1 cellular context compared by ENCODE assay signal in the genomic region with DNA sequence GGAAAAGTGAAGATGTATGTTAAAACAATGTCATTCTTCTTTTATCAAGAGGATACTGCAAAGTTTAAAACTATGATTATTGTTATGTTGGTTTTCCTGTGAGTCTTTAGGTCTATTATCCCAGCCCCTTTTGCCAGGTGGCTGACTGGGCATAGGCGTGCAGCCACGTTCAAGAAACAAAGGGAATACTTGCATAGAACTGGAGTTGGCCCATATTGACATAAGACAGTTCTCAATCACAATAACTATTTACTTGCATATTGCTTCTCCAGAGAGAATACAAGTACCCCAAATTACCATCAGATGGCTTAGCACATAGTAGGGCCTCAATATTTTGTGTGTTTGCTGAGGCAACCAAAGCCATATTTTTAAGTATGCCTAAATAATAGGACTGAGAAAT.
TF ChIP-seq lines count a peak whose summit lies in the region.

No MANE protein-coding gene starts in this region.

TF ChIP-seq in K562, 482 proteins besides CTCF, POLR2A, EP300 and RAD21:
- TF ChIP-seq ZKSCAN1 (IDR thresholded peaks at IDR 0.05; ENCODE audit: low read depth, low read length), result peak; percentile 50; the same call in 1 of the 2 replicates
- TF ChIP-seq ZNF436 (CRISPR knock-in tag; IDR thresholded peaks at IDR 0.05), result no peak
